In the genomic region with DNA sequence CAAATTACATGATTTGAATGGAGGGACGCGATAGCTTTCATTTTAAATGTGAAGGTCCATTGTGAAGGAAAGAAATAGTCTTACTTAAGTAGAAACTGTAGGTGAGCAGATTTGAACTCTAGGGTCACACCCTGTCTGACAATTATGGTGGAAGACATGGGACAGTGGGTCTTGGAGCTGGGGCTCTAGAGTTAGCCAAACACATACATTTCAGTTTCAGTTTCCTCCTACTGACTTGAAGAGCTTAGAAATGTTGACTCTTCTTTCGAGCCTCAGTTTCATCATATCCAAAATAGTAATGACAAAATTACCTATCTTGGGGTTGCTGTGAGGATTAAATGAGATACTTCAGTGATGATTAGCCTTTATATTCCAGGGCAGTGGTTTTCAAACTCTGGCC, we compare ENCODE assay signal across 3 cellular contexts.
"Had no signal": no experiment of that assay in that cellular context is flagged by ENCODE, and none has a peak within 500 bp of the region (broad histone marks: within the 10 kb centered on the region; RNA-seq: fewer than 3 reads in every experiment).

No MANE protein-coding gene starts in this region.

- ATAC-seq: GM12878 had no signal

- DNase-seq: GDM1, GF-D8 had no signal

- H3K4me3 ChIP-seq: GM12878 had no signal
